9 cellular contexts compared by ENCODE assay signal in genomic region chr14:75539562-75540478, GRCh38. TPM values are rescaled to one million over a fixed set of nuclear protein-coding genes. Genes with fewer than 3 reads are reported as not detected.
DNase-seq lines count a peak whose midpoint lies in the region; ATAC-seq lines count a peak whose summit lies in the region.
"Had no signal": no experiment of that assay in that cellular context is flagged by ENCODE, and none has a peak within 500 bp of the region (broad histone marks: within the 10 kb centered on the region; RNA-seq: fewer than 3 reads in every experiment).

No MANE protein-coding gene starts in this region.

- H3K56ac ChIP-seq in mesendoderm (ENCODE audit: low read length) = no peak overlapping the region

- H3K79me2 ChIP-seq in mesendoderm (ENCODE audit: control insufficient read depth, insufficient read depth, low read length) = no peaks in the 10 kb centered on the region

- H3K9me3 ChIP-seq in T-helper 17 cell (ENCODE audit: control insufficient read depth, low read length, poor library complexity, severe bottlenecking) = no peaks in the 10 kb centered on the region

- H3K4me3 ChIP-seq in H7 (ENCODE audit: insufficient read depth, low read depth, low read length) (no peak overlapping the region), mesendoderm (ENCODE audit: low read length) (no peak overlapping the region)

- no peak overlapping the region for H2BK5ac ChIP-seq in mesendoderm (ENCODE audit: low read length)

- H3K27ac Mint-ChIP-seq in T-helper 17 cell (peak overlapping the region; percentile 98), memory B cell (peak overlapping the region; percentile 91)

- no peak overlapping the region for H3K4ac ChIP-seq in mesendoderm (ENCODE audit: low read depth, low read length)

- no peak overlapping the region for H3K27ac ChIP-seq in mesendoderm (ENCODE audit: low read depth, low read length)

- H3K4me2 ChIP-seq in mesendoderm (ENCODE audit: low read length) = no peak overlapping the region

- H3K18ac ChIP-seq in mesendoderm (ENCODE audit: low read length) = no peak overlapping the region

- DNase-seq in H7 = peak; percentile 83
- peak; percentile 24 to 48 (median 47) for DNase-seq in T-helper 17 cell
- peak; percentile 41 to 59 for DNase-seq in memory B cell (ENCODE audit: low spot score in 2 of 2)
- DNase-seq in DMS79 treated with DMSO at 0.1 percent for 48 hours (lab: John Stamatoyannopoulos, UW) = no peak
- DNase-seq in LoVo (ENCODE audit: low spot score) = no peak
- no peak for DNase-seq in NCI-H2196 treated with DMSO at 0.1 percent for 48 hours (lab: John Stamatoyannopoulos, UW; ENCODE audit: unreplicated experiment)
- DNase-seq in mesendoderm = no peak
- DNase-seq: NCI-H1930 had no signal

- no CpG with 5 or more reads among the region's 17 CpGs for WGBS in mesendoderm (ENCODE audit: extremely low coverage, insufficient coverage, low lambda C conversion rate)

- H3K9me3 Mint-ChIP-seq in memory B cell = no peaks in the 10 kb centered on the region

- H3K27me3 Mint-ChIP-seq in T-helper 17 cell (no peaks in the 10 kb centered on the region), memory B cell (no peaks in the 10 kb centered on the region)

- no peak overlapping the region for H4K8ac ChIP-seq in mesendoderm (ENCODE audit: low read depth, low read length)

- no peaks in the 10 kb centered on the region for H3K79me1 ChIP-seq in mesendoderm (ENCODE audit: low read length)

- no peak overlapping the region for H3K23ac ChIP-seq in mesendoderm (ENCODE audit: low read length)

- H3K27me3 ChIP-seq in H7 (ENCODE audit: control insufficient read depth, insufficient read depth, low read length) (no peaks in the 10 kb centered on the region), mesendoderm (ENCODE audit: insufficient read depth, low read length, poor library complexity) (no peaks in the 10 kb centered on the region)

- ATAC-seq in GM18508 (IDR thresholded peaks at IDR 0.05; ENCODE audit: insufficient read depth, unreplicated experiment) (peak; percentile 43), T-helper 17 cell (peak; percentile 31), memory B cell (ENCODE audit: low read depth) (peak; percentile 75)

- H2BK15ac ChIP-seq in mesendoderm (replicated peaks; ENCODE audit: low read depth) = no peak overlapping the region

- H3K36me3 ChIP-seq in H7 (replicated peaks; ENCODE audit: control insufficient read depth, insufficient read depth, low read length) (no peaks in the 10 kb centered on the region), mesendoderm (ENCODE audit: control insufficient read depth, insufficient read depth, low read length) (no peaks in the 10 kb centered on the region)

- H3K36me3 Mint-ChIP-seq in T-helper 17 cell (ENCODE audit: low read depth) (peaks cover 5% of the 10 kb centered on the region), memory B cell (peaks cover 10% of the 10 kb centered on the region)

- no peaks in the 10 kb centered on the region for H3K4me1 ChIP-seq in mesendoderm (ENCODE audit: control insufficient read depth, low read depth, low read length)

- no peak overlapping the region for H2BK120ac ChIP-seq in mesendoderm (ENCODE audit: low read depth, low read length)

- no peak overlapping the region for H2AK5ac ChIP-seq in mesendoderm (ENCODE audit: low read length)

- H3K9ac ChIP-seq in mesendoderm (ENCODE audit: low read length) = no peak overlapping the region

- no peak overlapping the region for H4K5ac ChIP-seq in mesendoderm (ENCODE audit: low read length)

- peak overlapping the region; percentile 80 for H3K4me3 Mint-ChIP-seq in T-helper 17 cell
- peak overlapping the region; percentile 57 for H3K4me3 Mint-ChIP-seq in memory B cell

- H3K4me1 Mint-ChIP-seq in T-helper 17 cell (peaks cover 58% of the 10 kb centered on the region), memory B cell (peaks cover 44% of the 10 kb centered on the region)

RNA-seq across cellular contexts. Expression of gene BATF, which starts 17.6 kb away (rescaled TPM):
- not detected in 2 replicates for total RNA-seq in H7 (2014; rRNA removed; shearing (Covaris generic))
- total RNA-seq in T-helper 17 cell = 10 to 100 TPM; 20.3 to 21.3 TPM
- polyA plus RNA-seq in mesendoderm (2013, experiment 1 of 2) = not detected
- polyA plus RNA-seq in mesendoderm (2013, experiment 2 of 2) = not detected

RNA-seq across cellular contexts. Expression of gene FLVCR2, which starts 38.6 kb away (rescaled TPM):
- total RNA-seq in H7 (2014; rRNA removed; shearing (Covaris generic)) = 2.7 and 4.6 TPM in 2 replicates
- 1 to 10 TPM; 6.5 to 8.1 TPM for total RNA-seq in T-helper 17 cell
- 3.3 TPM for polyA plus RNA-seq in mesendoderm (2013, experiment 1 of 2)
- polyA plus RNA-seq in mesendoderm (2013, experiment 2 of 2) = 3.2 TPM

Comparison
In these comparisons a context has a peak if more than half of its experiments do, and no peak if none do; other contexts are left out.
1. DNase-seq: peak in H7 (single experiment), T-helper 17 cell (3 of 3) and memory B cell (2 of 2); none in DMS79 treated with DMSO at 0.1 percent for 48 hours (single experiment), LoVo (single experiment), NCI-H2196 treated with DMSO at 0.1 percent for 48 hours (single experiment) and mesendoderm (single experiment).
2. RNA of gene BATF, which starts 17.6 kb away (total RNA-seq): 20.3 to 21.3 TPM in T-helper 17 cell; not detected in H7; every median in the first group is over 10 times any median in the second.
3. Peak in every context shown above with its lines, with median percentiles within 50 percentile points of each other: ATAC-seq.